In the genomic region with DNA sequence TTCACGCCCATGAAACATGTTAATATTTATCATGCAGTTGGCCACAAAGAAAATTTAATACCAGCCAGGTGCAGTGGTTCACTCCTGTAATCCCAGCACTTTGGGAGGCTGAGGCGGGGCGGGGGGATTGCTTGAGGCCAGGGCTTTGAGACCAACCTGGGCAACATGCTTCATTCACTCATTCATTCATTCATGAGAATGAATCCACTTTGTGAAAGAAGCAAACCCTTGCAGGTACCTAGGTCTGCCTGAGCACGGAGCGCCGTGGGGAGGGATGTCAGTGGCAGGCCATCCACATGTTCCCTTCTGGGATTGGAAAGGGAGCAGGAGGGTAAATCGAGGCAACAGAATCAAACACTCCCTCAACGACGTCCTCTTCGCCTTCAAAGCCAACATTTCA, we compare ENCODE assay signal across 1 cellular context.
TF ChIP-seq lines count a peak whose summit lies in the region.

No MANE protein-coding gene starts in this region.

TF ChIP-seq in GM12878, 131 proteins besides CTCF, POLR2A, EP300 and RAD21:
- TF ChIP-seq ZNF24 (IDR thresholded peaks at IDR 0.05) (peak; percentile 63; the same call in 1 of the 2 replicates), SIN3A (IDR thresholded peaks at IDR 0.05; ENCODE audit: low read depth, low read length) (no peak)
